ENCODE assay signal across 9 cellular contexts in genomic region chr9:96491079-96491879, GRCh38. TPM values are rescaled to one million over a fixed set of nuclear protein-coding genes. Genes with fewer than 3 reads are reported as not detected.
DNase-seq lines count a peak whose midpoint lies in the region; ATAC-seq and TF ChIP-seq lines count a peak whose summit lies in the region.
"Had no signal": no experiment of that assay in that cellular context is flagged by ENCODE, and none has a peak within 500 bp of the region (broad histone marks: within the 10 kb centered on the region; RNA-seq: fewer than 3 reads in every experiment).

No MANE protein-coding gene starts in this region.

- peak overlapping the region; percentile 65 for H3K27ac Mint-ChIP-seq in activated CD8-positive, alpha-beta T cell treated with anti-CD3 and anti-CD28 coated beads for 36 hours
- H3K27ac Mint-ChIP-seq: dendritic cell treated with granulocyte-macrophage colony-stimulating factor and Interleukin-4, amounts not matched to agents 40 ng/mL and 50 ng/mL, for 4 days had no signal

- H3K9me3 Mint-ChIP-seq in activated CD8-positive, alpha-beta T cell treated with anti-CD3 and anti-CD28 coated beads for 36 hours: no peaks in the 10 kb centered on the region
- H3K9me3 Mint-ChIP-seq: dendritic cell treated with granulocyte-macrophage colony-stimulating factor and Interleukin-4, amounts not matched to agents 40 ng/mL and 50 ng/mL, for 4 days had no signal

- peak overlapping the region in 1 of 4 donors; percentile 21 for H3K27ac ChIP-seq in esophagus squamous epithelium
- H3K27ac ChIP-seq: WERI-Rb-1 had no signal

- peaks cover 9% of the 10 kb centered on the region for H3K4me1 Mint-ChIP-seq in activated CD8-positive, alpha-beta T cell treated with anti-CD3 and anti-CD28 coated beads for 36 hours (ENCODE audit: low read depth)

- intact Hi-C loops in activated CD8-positive, alpha-beta T cell treated with anti-CD3 and anti-CD28 coated beads for 36 hours (cut with micrococcal nuclease): no loop called here
- intact Hi-C loops in esophagus squamous epithelium (cut with DNase I): no loop called here

- H3K27me3 Mint-ChIP-seq in activated CD8-positive, alpha-beta T cell treated with anti-CD3 and anti-CD28 coated beads for 36 hours: no peaks in the 10 kb centered on the region
- H3K27me3 Mint-ChIP-seq: dendritic cell treated with granulocyte-macrophage colony-stimulating factor and Interleukin-4, amounts not matched to agents 40 ng/mL and 50 ng/mL, for 4 days had no signal

- POLR2A ChIA-PET in activated CD8-positive, alpha-beta T cell treated with anti-CD3 and anti-CD28 coated beads for 36 hours (lab: Charles Lee): interaction anchor here (1.0 kb wide), 1 partner anchor 13 kb away, joined by 4 read pairs; no protein-coding TSS in a partner anchor

- H3K27me3 ChIP-seq in esophagus squamous epithelium: no peaks in the 10 kb centered on the region

- no peak for TF ChIP-seq POLR2A in esophagus squamous epithelium (IDR thresholded peaks at IDR 0.05)

- H3K4me3 ChIP-seq in fibroblast of villous mesenchyme (ENCODE audit: low read depth, low read length): no peak overlapping the region
- no peak overlapping the region for H3K4me3 ChIP-seq in esophagus squamous epithelium

- peaks cover 22% of the 10 kb centered on the region for H3K36me3 Mint-ChIP-seq in activated CD8-positive, alpha-beta T cell treated with anti-CD3 and anti-CD28 coated beads for 36 hours (ENCODE audit: low read depth)

- H3K9me3 ChIP-seq in esophagus squamous epithelium: no peaks in the 10 kb centered on the region

- 73 to 80% methylated on average over 6 to 7 of the region's 10 CpGs for WGBS in esophagus squamous epithelium, 2 donors

- no peak overlapping the region for H3K4me3 Mint-ChIP-seq in activated CD8-positive, alpha-beta T cell treated with anti-CD3 and anti-CD28 coated beads for 36 hours
- H3K4me3 Mint-ChIP-seq: dendritic cell treated with granulocyte-macrophage colony-stimulating factor and Interleukin-4, amounts not matched to agents 40 ng/mL and 50 ng/mL, for 4 days had no signal

- peaks cover 0 to 27% (median 15%) of the 10 kb centered on the region in 3 donors for H3K4me1 ChIP-seq in esophagus squamous epithelium

- CTCF ChIA-PET in activated CD8-positive, alpha-beta T cell treated with anti-CD3 and anti-CD28 coated beads for 36 hours (lab: Charles Lee): interaction anchor here (1.2 to 1.6 kb wide), 2 partner anchors 18 to 49 kb away, joined by 3 read pairs; no protein-coding TSS in a partner anchor

- ATAC-seq in activated CD8-positive, alpha-beta T cell treated with anti-CD3 and anti-CD28 coated beads for 36 hours: peak; percentile 89
- no peak for ATAC-seq in GM18511 (IDR thresholded peaks at IDR 0.05; ENCODE audit: unreplicated experiment)

- no peak for TF ChIP-seq CTCF in activated CD8-positive, alpha-beta T cell treated with anti-CD3 and anti-CD28 coated beads for 36 hours (IDR thresholded peaks at IDR 0.05)
- TF ChIP-seq CTCF in fibroblast of villous mesenchyme (IDR thresholded peaks at IDR 0.05; ENCODE audit: insufficient read depth, low read depth, low read length): no peak
- no peak for TF ChIP-seq CTCF in esophagus squamous epithelium (IDR thresholded peaks at IDR 0.05)

- DNase-seq in M059J (ENCODE audit: low read depth): peak; percentile 90
- DNase-seq in activated CD8-positive, alpha-beta T cell treated with anti-CD3 and anti-CD28 coated beads for 36 hours: peak; percentile 51
- peak; percentile 49 for DNase-seq in fibroblast of villous mesenchyme (ENCODE audit: low read depth)
- peak in 2 of 3 experiments; percentile 12 to 16 for DNase-seq in stimulated activated CD4-positive, alpha-beta T cell treated with anti-CD3 and anti-CD28 coated beads, TNF-alpha, amount 100 ng/mL, for 24 hours (ENCODE audit: low read depth in 3 of 3)
- no peak for DNase-seq in esophagus squamous epithelium (lab: John Stamatoyannopoulos, UW)
- no peak for DNase-seq in NCI-H82 (lab: John Stamatoyannopoulos, UW)
- DNase-seq: WERI-Rb-1 had no signal

- peaks cover 0 to 54% (median 0%) of the 10 kb centered on the region in 3 donors for H3K36me3 ChIP-seq in esophagus squamous epithelium

RNA-seq across cellular contexts. Expression of gene HABP4, which starts 41.3 kb away (rescaled TPM):
- total RNA-seq in M059J (2014; rRNA removed; shearing (Covaris generic)): 9.2 and 13.6 TPM in 2 replicates
- 1 to 10 TPM; 7.0 to 8.3 TPM for total RNA-seq in activated CD8-positive, alpha-beta T cell treated with anti-CD3 and anti-CD28 coated beads for 36 hours
- total RNA-seq in fibroblast of villous mesenchyme: 9.9 and 10.6 TPM in 2 replicates
- 10 to 100 TPM in 1 of 4 donors, 1 to 10 TPM in 2, under 1 TPM in 1; 0.80 to 12.4 (median 2.7) TPM for total RNA-seq in esophagus squamous epithelium

Comparison
In these comparisons a context has a peak if more than half of its experiments do, and no peak if none do; other contexts are left out.
1. DNase-seq: peak in M059J (single experiment), activated CD8-positive, alpha-beta T cell treated with anti-CD3 and anti-CD28 coated beads for 36 hours (single experiment), fibroblast of villous mesenchyme (single experiment) and stimulated activated CD4-positive, alpha-beta T cell treated with anti-CD3 and anti-CD28 coated beads, TNF-alpha, amount 100 ng/mL, for 24 hours (2 of 3); none in esophagus squamous epithelium (single experiment) and NCI-H82 (single experiment).